In genomic region chr2:224436634-224437033, GRCh38 we compare ENCODE assay signal across 26 cellular contexts. TPM values are rescaled to one million over a fixed set of nuclear protein-coding genes. Genes with fewer than 3 reads are reported as not detected.
DNase-seq lines count a peak whose midpoint lies in the region; ATAC-seq and TF ChIP-seq lines count a peak whose summit lies in the region.
"Had no signal": no experiment of that assay in that cellular context is flagged by ENCODE, and none has a peak within 500 bp of the region (broad histone marks: within the 10 kb centered on the region; RNA-seq: fewer than 3 reads in every experiment).

No MANE protein-coding gene starts in this region.

- no peaks in the 10 kb centered on the region for H3K36me3 Mint-ChIP-seq in activated CD4-positive, alpha-beta T cell treated with anti-CD3 and anti-CD28 coated beads for 36 hours (ENCODE audit: low read depth)
- H3K36me3 Mint-ChIP-seq in stimulated activated memory B cell treated with anti-CD40 and anti-IgM and Interleukin-4, amounts not matched to agents 10 μg/mL and 1 μg/mL and 100 μg/mL, for 72 hours: no peaks in the 10 kb centered on the region

- POLR2A ChIA-PET in activated CD4-positive, alpha-beta T cell treated with anti-CD3 and anti-CD28 coated beads for 36 hours (lab: Charles Lee): no interaction called here
- POLR2A ChIA-PET in RWPE1 (lab: Yijun Ruan, JAX; ENCODE audit: low non-redundant PET): no interaction called here

- intact Hi-C loops in activated CD4-positive, alpha-beta T cell treated with anti-CD3 and anti-CD28 coated beads for 36 hours (cut with DNase I, micrococcal nuclease): no loop called here

- peaks cover 15% of the 10 kb centered on the region for H3K27me3 Mint-ChIP-seq in activated CD4-positive, alpha-beta T cell treated with anti-CD3 and anti-CD28 coated beads for 36 hours
- H3K27me3 Mint-ChIP-seq in stimulated activated memory B cell treated with anti-CD40 and anti-IgM and Interleukin-4, amounts not matched to agents 10 μg/mL and 1 μg/mL and 100 μg/mL, for 72 hours: peaks cover 23% of the 10 kb centered on the region

- TF ChIP-seq CTCF in RWPE1 (conservative IDR thresholded peaks at IDR 0.05; ENCODE audit: low read depth): no peak

- no peaks in the 10 kb centered on the region for H3K9me3 Mint-ChIP-seq in activated CD4-positive, alpha-beta T cell treated with anti-CD3 and anti-CD28 coated beads for 36 hours (ENCODE audit: low read depth)
- H3K9me3 Mint-ChIP-seq in stimulated activated memory B cell treated with anti-CD40 and anti-IgM and Interleukin-4, amounts not matched to agents 10 μg/mL and 1 μg/mL and 100 μg/mL, for 72 hours: no peaks in the 10 kb centered on the region
- H3K9me3 Mint-ChIP-seq: activated CD4-positive, alpha-beta T cell treated with anti-CD3 and anti-CD28 coated beads, Interleukin-2, amount 10 ng/mL, durations not matched to agents 7 days and 5 days had no signal

- peak; percentile 88 for ATAC-seq in activated CD4-positive, alpha-beta T cell treated with anti-CD3 and anti-CD28 coated beads for 36 hours
- no peak for ATAC-seq in stimulated activated memory B cell treated with anti-CD40 and anti-IgM and Interleukin-4, amounts not matched to agents 10 μg/mL and 1 μg/mL and 100 μg/mL, for 72 hours
- ATAC-seq: heart left ventricle, psoas muscle had no signal

- H3K27ac Mint-ChIP-seq in activated CD4-positive, alpha-beta T cell treated with anti-CD3 and anti-CD28 coated beads for 36 hours: no peak overlapping the region
- no peak overlapping the region for H3K27ac Mint-ChIP-seq in stimulated activated memory B cell treated with anti-CD40 and anti-IgM and Interleukin-4, amounts not matched to agents 10 μg/mL and 1 μg/mL and 100 μg/mL, for 72 hours
- H3K27ac Mint-ChIP-seq: activated CD4-positive, alpha-beta T cell treated with anti-CD3 and anti-CD28 coated beads, Interleukin-2, amount 10 ng/mL, durations not matched to agents 7 days and 5 days; B cell; naive B cell had no signal

- H3K4me3 Mint-ChIP-seq in activated CD4-positive, alpha-beta T cell treated with anti-CD3 and anti-CD28 coated beads for 36 hours: no peak overlapping the region
- no peak overlapping the region for H3K4me3 Mint-ChIP-seq in stimulated activated memory B cell treated with anti-CD40 and anti-IgM and Interleukin-4, amounts not matched to agents 10 μg/mL and 1 μg/mL and 100 μg/mL, for 72 hours
- H3K4me3 Mint-ChIP-seq: activated CD4-positive, alpha-beta T cell treated with anti-CD3 and anti-CD28 coated beads, Interleukin-2, amount 10 ng/mL, durations not matched to agents 7 days and 5 days; B cell; naive B cell had no signal

- CTCF ChIA-PET in activated CD4-positive, alpha-beta T cell treated with anti-CD3 and anti-CD28 coated beads for 36 hours (lab: Charles Lee): no interaction called here
- CTCF ChIA-PET in RWPE1 (lab: Yijun Ruan, JAX): interaction anchor here (0.6 kb wide), 1 partner anchor 265 kb away, joined by 3 read pairs; no protein-coding TSS in a partner anchor

- H3K4me1 Mint-ChIP-seq in activated CD4-positive, alpha-beta T cell treated with anti-CD3 and anti-CD28 coated beads for 36 hours: peaks cover 5% of the 10 kb centered on the region
- peaks cover 3% of the 10 kb centered on the region for H3K4me1 Mint-ChIP-seq in stimulated activated memory B cell treated with anti-CD40 and anti-IgM and Interleukin-4, amounts not matched to agents 10 μg/mL and 1 μg/mL and 100 μg/mL, for 72 hours

- no peak overlapping the region for H3K27ac ChIP-seq in RWPE1
- H3K27ac ChIP-seq: heart left ventricle, psoas muscle, upper lobe of left lung had no signal

- no peak for DNase-seq in activated CD4-positive, alpha-beta T cell treated with anti-CD3 and anti-CD28 coated beads for 36 hours
- no peak for DNase-seq in activated CD4-positive, alpha-beta T cell treated with anti-CD3 and anti-CD28 coated beads, Interleukin-2, amount 50 U/mL, for 4 hours
- DNase-seq in RWPE1 (ENCODE audit: low spot score) (peak; percentile 33), dermis blood vessel endothelial cell (peak; percentile 59), renal cortical epithelial cell (ENCODE audit: low read depth) (peak; percentile 76), HPDE6-E6E7 (ENCODE audit: extremely low spot score) (no peak), epidermal melanocyte (ENCODE audit: insufficient read length, low spot score) (no peak)
- DNase-seq: activated CD4-positive, alpha-beta T cell treated with anti-CD3 and anti-CD28 coated beads, Interleukin-2, amount 10 ng/mL, durations not matched to agents 7 days and 5 days; activated CD8-positive, alpha-beta memory T cell treated with anti-CD3 and anti-CD28 coated beads, Interleukin-2, amount 50 U/mL, for 4 hours; activated gamma-delta T cell; amygdala; caudate nucleus; DMS79; heart left ventricle; Karpas-422; naive B cell; NCI-H1048; NCI-H187 treated with DMSO at 0.1 percent for 48 hours; NCI-H69; nucleus accumbens; psoas muscle; SK-N-SH; substantia nigra; upper lobe of left lung had no signal

RNA-seq across cellular contexts. Expression of gene FAM124B, which starts 34.7 kb away (rescaled TPM):
- total RNA-seq in activated CD4-positive, alpha-beta T cell treated with anti-CD3 and anti-CD28 coated beads for 36 hours: under 1 TPM; 0.58 to 0.87 TPM
- total RNA-seq in dermis blood vessel endothelial cell (139 and 228 TPM in 2 replicates), renal cortical epithelial cell (0.25 and 0.35 TPM in 2 replicates)

Comparison
In these comparisons a context has a peak if more than half of its experiments do, and no peak if none do; other contexts are left out.
1. DNase-seq: peak in RWPE1 (single experiment), dermis blood vessel endothelial cell (single experiment) and renal cortical epithelial cell (single experiment); none in activated CD4-positive, alpha-beta T cell treated with anti-CD3 and anti-CD28 coated beads for 36 hours (single experiment), activated CD4-positive, alpha-beta T cell treated with anti-CD3 and anti-CD28 coated beads, Interleukin-2, amount 50 U/mL, for 4 hours (0 of 2), HPDE6-E6E7 (single experiment) and epidermal melanocyte (single experiment).
2. RNA of gene FAM124B, which starts 34.7 kb away (total RNA-seq): 139 to 228 TPM in dermis blood vessel endothelial cell; 0.58 to 0.87 TPM in activated CD4-positive, alpha-beta T cell treated with anti-CD3 and anti-CD28 coated beads for 36 hours and 0.25 to 0.35 TPM in renal cortical epithelial cell; every median in the first group is over 10 times any median in the second.